In genomic region chr19:5727453-5728050, GRCh38 we compare ENCODE assay signal across 3 cellular contexts.
"Had no signal": no experiment of that assay in that cellular context is flagged by ENCODE, and none has a peak within 500 bp of the region (broad histone marks: within the 10 kb centered on the region; RNA-seq: fewer than 3 reads in every experiment).

No MANE protein-coding gene starts in this region.

- DNase-seq: GDM1, GF-D8 had no signal

- H3K4me3 ChIP-seq: GM12878 had no signal

- ATAC-seq: GM12878 had no signal
